23 cellular contexts compared by ENCODE assay signal in the genomic region with DNA sequence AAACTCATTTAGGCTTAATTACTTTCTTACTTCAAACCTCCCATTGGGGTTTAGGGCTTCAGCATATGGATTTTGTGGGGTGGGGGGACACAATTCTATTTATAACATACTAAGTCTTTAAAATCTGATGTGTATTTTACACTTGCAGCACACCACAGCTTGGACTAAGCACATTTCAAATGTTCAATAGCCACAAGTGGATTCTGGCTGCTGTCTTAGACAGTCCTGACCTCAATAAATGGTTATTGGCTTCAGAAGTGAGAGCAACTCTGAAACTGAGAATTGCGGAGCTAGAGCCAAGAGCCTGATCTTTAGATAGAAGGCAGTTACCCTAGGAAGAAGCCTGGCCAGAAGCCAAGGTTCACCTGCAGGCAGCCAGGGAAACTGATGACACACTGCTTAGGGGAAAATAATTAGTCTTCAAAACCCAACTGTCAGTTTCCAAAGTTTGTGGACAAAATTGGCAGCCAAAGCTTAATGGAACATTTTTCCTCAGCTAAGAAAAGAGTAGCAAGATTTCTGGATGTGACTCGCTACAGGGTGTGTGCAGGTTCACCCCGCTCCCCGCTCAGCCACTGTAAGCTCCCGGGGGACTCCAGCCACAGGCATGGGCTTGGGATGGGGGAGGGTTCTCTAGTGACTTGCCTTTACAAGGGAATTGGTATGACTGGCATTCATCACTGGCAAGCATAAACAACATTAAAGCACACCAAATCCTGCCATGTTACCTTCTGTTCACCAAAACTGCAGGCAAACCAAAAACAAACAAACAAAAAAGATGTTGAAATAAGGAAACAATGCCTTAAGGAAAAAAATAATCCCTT.
DNase-seq lines count a peak whose midpoint lies in the region; ATAC-seq, FAIRE-seq and TF ChIP-seq lines count a peak whose summit lies in the region.
"Had no signal": no experiment of that assay in that cellular context is flagged by ENCODE, and none has a peak within 500 bp of the region (broad histone marks: within the 10 kb centered on the region; RNA-seq: fewer than 3 reads in every experiment).

No MANE protein-coding gene starts in this region.

- H3K4me1 ChIP-seq in GM23338 (ENCODE audit: insufficient read depth) (no peaks in the 10 kb centered on the region), astrocyte (ENCODE audit: insufficient read depth, low read length) (no peaks in the 10 kb centered on the region)
- H3K4me1 ChIP-seq: left lung, neural progenitor cell, prostate gland had no signal

- no peaks in the 10 kb centered on the region for H3F3A ChIP-seq in GM23338 (replicated peaks; ENCODE audit: low read depth)

- H2AFZ ChIP-seq in GM23338 (no peak overlapping the region), astrocyte (ENCODE audit: low read depth, low read length) (no peak overlapping the region)

- no peak for FAIRE-seq in astrocyte (lab: Jason Lieb, UNC)

- H4K20me1 ChIP-seq in GM23338 (replicated peaks; ENCODE audit: insufficient read depth) = no peaks in the 10 kb centered on the region
- no peaks in the 10 kb centered on the region for H4K20me1 ChIP-seq in astrocyte (ENCODE audit: insufficient read depth, low read length)

- H3K27me3 ChIP-seq in GM23338 (ENCODE audit: insufficient read depth) (no peaks in the 10 kb centered on the region), astrocyte (ENCODE audit: insufficient read depth, low read length) (no peaks in the 10 kb centered on the region)
- H3K27me3 ChIP-seq: left lung, neural progenitor cell had no signal

- DNase-seq in GM23338 (ENCODE audit: low spot score) = peak; percentile 11
- peak; percentile 21 for DNase-seq in NCI-H1105 (lab: John Stamatoyannopoulos, UW)
- peak; percentile 65 for DNase-seq in astrocyte (ENCODE audit: low read depth)
- DNase-seq in sciatic nerve (ENCODE audit: low spot score) = peak; percentile 62
- no peak for DNase-seq in NCI-H510A treated with DMSO at 0.1 percent for 48 hours (lab: John Stamatoyannopoulos, UW)
- DNase-seq in HPDE6-E6E7 (ENCODE audit: extremely low spot score) = no peak
- DNase-seq in activated naive CD8-positive, alpha-beta T cell treated with anti-CD3 and anti-CD28 coated beads, Interleukin-2, amount 50 U/mL, for 24 hours = no peak
- DNase-seq: activated naive CD4-positive, alpha-beta T cell treated with anti-CD3 and anti-CD28 coated beads, Interleukin-2, amount 10 ng/mL, durations not matched to agents 7 days and 5 days; activated T-cell treated with anti-CD3 and anti-CD28 coated beads, Interleukin-2, amount 50 U/mL, for 48 hours; anterior cingulate cortex; DMS79 treated with DMSO at 0.1 percent for 48 hours; effector memory CD4-positive, alpha-beta T cell; H9; Kasumi-1; left lung; NCI-H1436 treated with DMSO at 0.1 percent for 48 hours; NCI-H345; NK-92 treated with Interleukin-12 subunit alpha and Interleukin-12 subunit beta, amount 100 ng/mL, for 24 hours; stimulated activated CD4-positive, alpha-beta T cell treated with anti-CD3 and anti-CD28 coated beads, Interleukin-2, amount 100 ng/mL, for 24 hours; stimulated activated naive CD4-positive, alpha-beta T cell had no signal

- no peaks in the 10 kb centered on the region for H3K9me3 Mint-ChIP-seq in GM23338
- no peaks in the 10 kb centered on the region for H3K9me3 Mint-ChIP-seq in astrocyte (ENCODE audit: unreplicated experiment)
- H3K9me3 Mint-ChIP-seq in activated naive CD8-positive, alpha-beta T cell treated with anti-CD3 and anti-CD28 coated beads, Interleukin-2, amount 50 U/mL, for 24 hours = peaks cover 1% of the 10 kb centered on the region
- H3K9me3 Mint-ChIP-seq: neural progenitor cell had no signal

- H3K36me3 ChIP-seq in GM23338 (ENCODE audit: insufficient read depth) (no peaks in the 10 kb centered on the region), astrocyte (ENCODE audit: insufficient read depth, low read length) (no peaks in the 10 kb centered on the region)
- H3K36me3 ChIP-seq: left lung, neural progenitor cell, prostate gland had no signal

- intact Hi-C loops in sciatic nerve (cut with DNase I) = no loop called here

- H3K4me1 Mint-ChIP-seq in GM23338 = no peaks in the 10 kb centered on the region
- peaks cover 8% of the 10 kb centered on the region for H3K4me1 Mint-ChIP-seq in astrocyte (ENCODE audit: low read depth, unreplicated experiment)
- no peaks in the 10 kb centered on the region for H3K4me1 Mint-ChIP-seq in activated naive CD8-positive, alpha-beta T cell treated with anti-CD3 and anti-CD28 coated beads, Interleukin-2, amount 50 U/mL, for 24 hours
- H3K4me1 Mint-ChIP-seq: activated naive CD4-positive, alpha-beta T cell treated with anti-CD3 and anti-CD28 coated beads, Interleukin-2, amount 10 ng/mL, durations not matched to agents 7 days and 5 days; neural progenitor cell had no signal

- H3K27me3 Mint-ChIP-seq in GM23338 (ENCODE audit: insufficient read depth, low read depth, poor library complexity) = peaks cover 2% of the 10 kb centered on the region
- no peaks in the 10 kb centered on the region for H3K27me3 Mint-ChIP-seq in astrocyte (ENCODE audit: low read depth, unreplicated experiment)
- H3K27me3 Mint-ChIP-seq in activated naive CD8-positive, alpha-beta T cell treated with anti-CD3 and anti-CD28 coated beads, Interleukin-2, amount 50 U/mL, for 24 hours = no peaks in the 10 kb centered on the region
- H3K27me3 Mint-ChIP-seq: activated naive CD4-positive, alpha-beta T cell treated with anti-CD3 and anti-CD28 coated beads, Interleukin-2, amount 10 ng/mL, durations not matched to agents 7 days and 5 days had no signal

- ATAC-seq in GM23338 (peak; percentile 57), sciatic nerve (no peak)
- no peak for ATAC-seq in activated naive CD8-positive, alpha-beta T cell treated with anti-CD3 and anti-CD28 coated beads, Interleukin-2, amount 50 U/mL, for 24 hours
- ATAC-seq: left lung had no signal

- H3K36me3 Mint-ChIP-seq in GM23338 (ENCODE audit: low read depth) = no peaks in the 10 kb centered on the region
- H3K36me3 Mint-ChIP-seq in astrocyte (ENCODE audit: low read depth, unreplicated experiment) = no peaks in the 10 kb centered on the region
- H3K36me3 Mint-ChIP-seq in activated naive CD8-positive, alpha-beta T cell treated with anti-CD3 and anti-CD28 coated beads, Interleukin-2, amount 50 U/mL, for 24 hours (ENCODE audit: low read depth) = no peaks in the 10 kb centered on the region
- H3K36me3 Mint-ChIP-seq: activated naive CD4-positive, alpha-beta T cell treated with anti-CD3 and anti-CD28 coated beads, Interleukin-2, amount 10 ng/mL, durations not matched to agents 7 days and 5 days; neural progenitor cell had no signal

- H3K4me3 ChIP-seq in GM23338 = no peak overlapping the region
- no peak overlapping the region for H3K4me3 ChIP-seq in astrocyte (ENCODE audit: insufficient read depth, low read depth, low read length)
- H3K4me3 ChIP-seq: left lung, neural progenitor cell, prostate gland, skin epidermis had no signal

- no peaks in the 10 kb centered on the region for H3K9me3 ChIP-seq in astrocyte (ENCODE audit: insufficient read depth, low read depth, low read length)
- H3K9me3 ChIP-seq: prostate gland had no signal

- no peak overlapping the region for H3K4me2 ChIP-seq in GM23338
- no peak overlapping the region for H3K4me2 ChIP-seq in astrocyte (ENCODE audit: low read length)
- H3K4me2 ChIP-seq: neural progenitor cell had no signal

- H3K27ac Mint-ChIP-seq in GM23338 (no peak overlapping the region), astrocyte (ENCODE audit: unreplicated experiment) (no peak overlapping the region)
- no peak overlapping the region for H3K27ac Mint-ChIP-seq in activated naive CD8-positive, alpha-beta T cell treated with anti-CD3 and anti-CD28 coated beads, Interleukin-2, amount 50 U/mL, for 24 hours
- H3K27ac Mint-ChIP-seq: activated naive CD4-positive, alpha-beta T cell treated with anti-CD3 and anti-CD28 coated beads, Interleukin-2, amount 10 ng/mL, durations not matched to agents 7 days and 5 days; H9; neural progenitor cell had no signal

- no peak for TF ChIP-seq CTCF in GM23338 (conservative IDR thresholded peaks at IDR 0.05; ENCODE audit: low read depth in 2 of 2)
- no peak for TF ChIP-seq CTCF in astrocyte (IDR thresholded peaks at IDR 0.05; ENCODE audit: insufficient read depth, low read depth, low read length)

- peaks cover 5% of the 10 kb centered on the region; the same call in 1 of the 2 replicates for H3K9me2 ChIP-seq in GM23338 (ENCODE audit: insufficient read depth)

- H3K27ac ChIP-seq in GM23338 (ENCODE audit: low read depth) (no peak overlapping the region), astrocyte (ENCODE audit: low read depth, low read length) (no peak overlapping the region)
- H3K27ac ChIP-seq: left lung, neural progenitor cell, prostate gland, skin epidermis had no signal

- no peak overlapping the region for H3K9ac ChIP-seq in astrocyte (ENCODE audit: low read length)
- H3K9ac ChIP-seq: neural progenitor cell had no signal

- H3K4me3 Mint-ChIP-seq in GM23338 = no peak overlapping the region
- H3K4me3 Mint-ChIP-seq in astrocyte (ENCODE audit: unreplicated experiment) = no peak overlapping the region
- H3K4me3 Mint-ChIP-seq in activated naive CD8-positive, alpha-beta T cell treated with anti-CD3 and anti-CD28 coated beads, Interleukin-2, amount 50 U/mL, for 24 hours = no peak overlapping the region
- H3K4me3 Mint-ChIP-seq: activated naive CD4-positive, alpha-beta T cell treated with anti-CD3 and anti-CD28 coated beads, Interleukin-2, amount 10 ng/mL, durations not matched to agents 7 days and 5 days; H9; neural progenitor cell had no signal

- H3K79me2 ChIP-seq in GM23338 (replicated peaks; ENCODE audit: insufficient read depth) = no peaks in the 10 kb centered on the region
- no peaks in the 10 kb centered on the region for H3K79me2 ChIP-seq in astrocyte (ENCODE audit: insufficient read depth, low read length)

TF ChIP-seq in GM23338, 12 proteins besides CTCF, POLR2A, EP300 and RAD21 (continues in another document):
- TF ChIP-seq ZNF331 (CRISPR knock-in tag; IDR thresholded peaks at IDR 0.05; ENCODE audit: low read depth) = no peak
- TF ChIP-seq EZH2phosphoT487 (IDR thresholded peaks at IDR 0.05; ENCODE audit: unreplicated experiment) = no peak
- no peak for TF ChIP-seq STAT1 (IDR thresholded peaks at IDR 0.05; ENCODE audit: unreplicated experiment)
- TF ChIP-seq ZNF114 (CRISPR knock-in tag; IDR thresholded peaks at IDR 0.05) = no peak
- no peak for TF ChIP-seq POLR2AphosphoS5 (IDR thresholded peaks at IDR 0.05; ENCODE audit: low read depth)
- no peak for TF ChIP-seq NANOG (IDR thresholded peaks at IDR 0.05; ENCODE audit: borderline replicate concordance)
- no peak for TF ChIP-seq JUNB (IDR thresholded peaks at IDR 0.05; ENCODE audit: unreplicated experiment)
- no peak for TF ChIP-seq CREB1 (CRISPR knock-in tag; IDR thresholded peaks at IDR 0.05; ENCODE audit: low read depth)

Comparison
In these comparisons a context has a peak if more than half of its experiments do, and no peak if none do; other contexts are left out.
1. DNase-seq: peak in GM23338 (single experiment), NCI-H1105 (single experiment), astrocyte (single experiment) and sciatic nerve (single experiment); none in NCI-H510A treated with DMSO at 0.1 percent for 48 hours (single experiment), HPDE6-E6E7 (single experiment) and activated naive CD8-positive, alpha-beta T cell treated with anti-CD3 and anti-CD28 coated beads, Interleukin-2, amount 50 U/mL, for 24 hours (single experiment).